In the genomic region with DNA sequence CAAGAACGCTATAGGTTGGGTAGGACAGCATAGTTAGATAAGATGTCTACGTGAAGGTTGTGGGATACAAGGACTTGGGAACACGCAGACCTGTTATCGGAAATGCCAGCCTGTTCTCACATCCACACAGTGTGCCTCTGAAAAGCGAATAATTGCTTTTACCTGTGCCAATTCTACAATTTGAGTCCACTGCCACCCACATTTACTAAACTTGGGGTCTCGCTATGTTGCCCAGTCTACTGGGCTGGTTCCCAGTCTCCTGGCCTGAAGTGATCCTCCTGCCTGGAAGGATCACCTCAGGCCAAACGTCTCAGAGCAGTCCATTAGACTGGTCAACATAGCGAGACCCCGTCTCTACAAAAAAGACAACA, we compare ENCODE assay signal across 8 cellular contexts. TPM values are rescaled to one million over a fixed set of nuclear protein-coding genes. Genes with fewer than 3 reads are reported as not detected.
A peak's percentile ranks its signal among the peaks of the same experiment; 100 is the strongest.
DNase-seq lines count a peak whose midpoint lies in the region; ATAC-seq and TF ChIP-seq lines count a peak whose summit lies in the region.

No MANE protein-coding gene starts in this region.

- H3K36me3 ChIP-seq in kidney epithelial cell (ENCODE audit: control insufficient read depth, insufficient read depth, low read length) (no peaks in the 10 kb centered on the region), testis (ENCODE audit: low read depth, missing control alignments) (no peaks in the 10 kb centered on the region)

- H3K4me3 Mint-ChIP-seq in T-helper 1 cell treated with Interleukin-12 subunit alpha and Interleukin-12 subunit beta and Interleukin-4 antibody, amounts not matched to agents 30 μg/mL and 1 μg/mL, for 36 hours = peak overlapping the region; percentile 96
- H3K4me3 Mint-ChIP-seq in activated naive CD8-positive, alpha-beta T cell treated with anti-CD3 and anti-CD28 coated beads, Interleukin-2, amount 10 ng/mL, durations not matched to agents 7 days and 5 days = peak overlapping the region; percentile 98

- peak overlapping the region; percentile 99 for H3K27ac Mint-ChIP-seq in T-helper 1 cell treated with Interleukin-12 subunit alpha and Interleukin-12 subunit beta and Interleukin-4 antibody, amounts not matched to agents 30 μg/mL and 1 μg/mL, for 36 hours
- H3K27ac Mint-ChIP-seq in activated naive CD8-positive, alpha-beta T cell treated with anti-CD3 and anti-CD28 coated beads, Interleukin-2, amount 10 ng/mL, durations not matched to agents 7 days and 5 days = peak overlapping the region; percentile 95

- H3K9me3 Mint-ChIP-seq in T-helper 1 cell treated with Interleukin-12 subunit alpha and Interleukin-12 subunit beta and Interleukin-4 antibody, amounts not matched to agents 30 μg/mL and 1 μg/mL, for 36 hours = no peaks in the 10 kb centered on the region
- no peaks in the 10 kb centered on the region for H3K9me3 Mint-ChIP-seq in activated naive CD8-positive, alpha-beta T cell treated with anti-CD3 and anti-CD28 coated beads, Interleukin-2, amount 10 ng/mL, durations not matched to agents 7 days and 5 days

- no peak for ATAC-seq in activated naive CD8-positive, alpha-beta T cell treated with anti-CD3 and anti-CD28 coated beads, Interleukin-2, amount 10 ng/mL, durations not matched to agents 7 days and 5 days (ENCODE audit: low read depth)

- peak overlapping the region; percentile 97 to 99 for H3K27ac ChIP-seq in testis

- TF ChIP-seq POLR2A in testis (IDR thresholded peaks at IDR 0.05) = no peak

- no peak for TF ChIP-seq CTCF in kidney epithelial cell (IDR thresholded peaks at IDR 0.05; ENCODE audit: insufficient read depth, low read length, poor library complexity, severe bottlenecking)
- no peak for TF ChIP-seq CTCF in testis (IDR thresholded peaks at IDR 0.05)

- DNase-seq in T-helper 1 cell (no peak), kidney epithelial cell (ENCODE audit: low read depth) (no peak), testis (no peak), SHP77 (lab: John Stamatoyannopoulos, UW) (no peak), H4 (ENCODE audit: low spot score) (no peak)
- no peak for DNase-seq in activated naive CD8-positive, alpha-beta T cell treated with anti-CD3 and anti-CD28 coated beads, Interleukin-2, amount 10 ng/mL, durations not matched to agents 7 days and 5 days
- DNase-seq in central memory CD4-positive, alpha-beta T cell = no peak

- POLR2A ChIA-PET in activated naive CD8-positive, alpha-beta T cell treated with anti-CD3 and anti-CD28 coated beads, Interleukin-2, amount 10 ng/mL, durations not matched to agents 7 days and 5 days (lab: Charles Lee) = interaction anchor here (0.5 to 1.5 kb wide), 6 partner anchors 30 to 1062 kb away, joined by 3 to 6 read pairs (median 4); partner anchors contain the start of genes CHP1, EXD1, NUSAP1 and OIP5

- H3K27me3 Mint-ChIP-seq in T-helper 1 cell treated with Interleukin-12 subunit alpha and Interleukin-12 subunit beta and Interleukin-4 antibody, amounts not matched to agents 30 μg/mL and 1 μg/mL, for 36 hours (ENCODE audit: low read depth) = peaks cover 1% of the 10 kb centered on the region
- peaks cover 7% of the 10 kb centered on the region for H3K27me3 Mint-ChIP-seq in activated naive CD8-positive, alpha-beta T cell treated with anti-CD3 and anti-CD28 coated beads, Interleukin-2, amount 10 ng/mL, durations not matched to agents 7 days and 5 days

- intact Hi-C loops in testis (cut with DNase I; ENCODE audit: low total_unique reads) = no loop called here

- H3K9me3 ChIP-seq in testis = no peaks in the 10 kb centered on the region

- H3K4me3 ChIP-seq in kidney epithelial cell (ENCODE audit: low read depth, low read length) (peak overlapping the region; percentile 99), testis (peak overlapping the region; percentile 84 to 100)

- H3K4me1 Mint-ChIP-seq in T-helper 1 cell treated with Interleukin-12 subunit alpha and Interleukin-12 subunit beta and Interleukin-4 antibody, amounts not matched to agents 30 μg/mL and 1 μg/mL, for 36 hours (ENCODE audit: low read depth) = peaks cover 6% of the 10 kb centered on the region
- peaks cover 6% of the 10 kb centered on the region for H3K4me1 Mint-ChIP-seq in activated naive CD8-positive, alpha-beta T cell treated with anti-CD3 and anti-CD28 coated beads, Interleukin-2, amount 10 ng/mL, durations not matched to agents 7 days and 5 days

- H3K27me3 ChIP-seq in kidney epithelial cell (ENCODE audit: control insufficient read depth, insufficient read depth, low read length) (no peaks in the 10 kb centered on the region), testis (no peaks in the 10 kb centered on the region)

- WGBS in testis, 2 donors = 41 to 46% methylated on average over 9 of the region's 9 CpGs

- H3K36me3 Mint-ChIP-seq in T-helper 1 cell treated with Interleukin-12 subunit alpha and Interleukin-12 subunit beta and Interleukin-4 antibody, amounts not matched to agents 30 μg/mL and 1 μg/mL, for 36 hours (ENCODE audit: low read depth) = peaks cover 7% of the 10 kb centered on the region
- H3K36me3 Mint-ChIP-seq in activated naive CD8-positive, alpha-beta T cell treated with anti-CD3 and anti-CD28 coated beads, Interleukin-2, amount 10 ng/mL, durations not matched to agents 7 days and 5 days = peaks cover 3% of the 10 kb centered on the region

- H3K4me1 ChIP-seq in testis = peaks cover 13% of the 10 kb centered on the region

RNA-seq across cellular contexts. Expression of gene INO80, which starts 0.8 kb away (rescaled TPM):
- total RNA-seq in activated naive CD8-positive, alpha-beta T cell treated with anti-CD3 and anti-CD28 coated beads, Interleukin-2, amount 10 ng/mL, durations not matched to agents 7 days and 5 days = 10 to 100 TPM; 18.9 to 22.2 TPM
- total RNA-seq in kidney epithelial cell = 26.7 and 58.7 TPM in 2 replicates
- 10 to 100 TPM; 43.5 to 44.2 TPM for total RNA-seq in testis
- 21.2 TPM for polyA plus RNA-seq in testis (ENCODE audit: insufficient read depth, low read depth, low replicate concordance)
- total RNA-seq in H4 (2014; rRNA removed; shearing (Covaris generic)) = 11.4 and 17.3 TPM in 2 replicates
